In genomic region chr19:8247129-8247890, GRCh38 we compare ENCODE assay signal across 1 cellular context. TPM values are rescaled to one million over a fixed set of nuclear protein-coding genes. Genes with fewer than 3 reads are reported as not detected.
"Had no signal": no experiment of that assay in that cellular context is flagged by ENCODE, and none has a peak within 500 bp of the region (broad histone marks: within the 10 kb centered on the region; RNA-seq: fewer than 3 reads in every experiment).

No MANE protein-coding gene starts in this region.

RNA-seq across cellular contexts. Expression of gene CERS4, which starts 38.1 kb away (rescaled TPM):
- total RNA-seq: HT-29 had no signal
